ENCODE assay signal across 11 cellular contexts in genomic region chr4:173214661-173215060, GRCh38. TPM values are rescaled to one million over a fixed set of nuclear protein-coding genes. Genes with fewer than 3 reads are reported as not detected.
DNase-seq lines count a peak whose midpoint lies in the region; ATAC-seq, FAIRE-seq and TF ChIP-seq lines count a peak whose summit lies in the region.
"Had no signal": no experiment of that assay in that cellular context is flagged by ENCODE, and none has a peak within 500 bp of the region (broad histone marks: within the 10 kb centered on the region; RNA-seq: fewer than 3 reads in every experiment).

No MANE protein-coding gene starts in this region.

- peaks cover 52% of the 10 kb centered on the region for H3K4me1 ChIP-seq in keratinocyte (ENCODE audit: control insufficient read depth, extremely low read depth, insufficient read depth, low read length)
- H3K4me1 ChIP-seq: lower lobe of right lung, vagina had no signal

- ATAC-seq in GM18867 (IDR thresholded peaks at IDR 0.05; ENCODE audit: unreplicated experiment) = no peak
- ATAC-seq: heart right ventricle, lower lobe of right lung had no signal

- no peak overlapping the region for H3K4me3 ChIP-seq in keratinocyte (ENCODE audit: control insufficient read depth in 2 of 3, extremely low read depth in 1 of 3, insufficient read depth in 2 of 3, low read depth in 1 of 3, low read length in 3 of 3)
- H3K4me3 ChIP-seq: heart right ventricle, lower lobe of right lung, vagina had no signal

- FAIRE-seq in keratinocyte (lab: Jason Lieb, UNC) = peak; percentile 87

- peaks cover 21% of the 10 kb centered on the region for H3K4me1 Mint-ChIP-seq in activated T-helper 1 cell treated with anti-CD3 and anti-CD28 coated beads, Interleukin-12 subunit alpha, Interleukin-12 subunit beta, Interleukin-2, Interleukin-4 antibody, amounts not matched to agents 30 ng/mL and 10 ng/mL and 1 ng/mL, durations not matched to agents 14 hours and 24 hours and 36 hours (ENCODE audit: low read depth)

- peaks cover 2% of the 10 kb centered on the region for H3K36me3 Mint-ChIP-seq in activated T-helper 1 cell treated with anti-CD3 and anti-CD28 coated beads, Interleukin-12 subunit alpha, Interleukin-12 subunit beta, Interleukin-2, Interleukin-4 antibody, amounts not matched to agents 30 ng/mL and 10 ng/mL and 1 ng/mL, durations not matched to agents 14 hours and 24 hours and 36 hours (ENCODE audit: low read depth)

- H4K20me1 ChIP-seq in keratinocyte (ENCODE audit: control insufficient read depth, extremely low read depth, insufficient read depth, low read length) = no peaks in the 10 kb centered on the region

- H3K9me3 Mint-ChIP-seq in activated T-helper 1 cell treated with anti-CD3 and anti-CD28 coated beads, Interleukin-12 subunit alpha, Interleukin-12 subunit beta, Interleukin-2, Interleukin-4 antibody, amounts not matched to agents 30 ng/mL and 10 ng/mL and 1 ng/mL, durations not matched to agents 14 hours and 24 hours and 36 hours = peaks cover under 1% of the 10 kb centered on the region

- H2AFZ ChIP-seq in keratinocyte (ENCODE audit: control insufficient read depth, low read length) = no peak overlapping the region

- no peak overlapping the region for H3K27ac ChIP-seq in keratinocyte (ENCODE audit: control insufficient read depth, insufficient read depth, low read length)
- H3K27ac ChIP-seq: heart right ventricle, lower lobe of right lung, vagina had no signal

- no peaks in the 10 kb centered on the region for H3K36me3 ChIP-seq in keratinocyte (ENCODE audit: control insufficient read depth in 2 of 2, extremely low read depth in 1 of 2, insufficient read depth in 2 of 2, low read length in 2 of 2)
- H3K36me3 ChIP-seq: heart right ventricle, lower lobe of right lung, vagina had no signal

- DNase-seq in AG09319 (ENCODE audit: extremely low read depth, low read depth) (peak; percentile 52), M059J (ENCODE audit: low read depth) (peak; percentile 93), astrocyte of the hippocampus (ENCODE audit: low read depth, low spot score) (peak; percentile 83), keratinocyte (ENCODE audit: low read depth, low spot score) (no peak), SHP77 treated with DMSO at 0.1 percent for 48 hours (lab: John Stamatoyannopoulos, UW) (no peak)
- DNase-seq in activated T-helper 1 cell treated with anti-CD3 and anti-CD28 coated beads, Interleukin-12 subunit alpha, Interleukin-12 subunit beta, Interleukin-2, Interleukin-4 antibody, amounts not matched to agents 30 ng/mL and 10 ng/mL and 1 ng/mL, durations not matched to agents 14 hours and 24 hours and 36 hours (ENCODE audit: low spot score) = no peak
- no peak for DNase-seq in stimulated activated CD8-positive, alpha-beta memory T cell treated with anti-CD3 and anti-CD28 coated beads, Interleukin-4, amount 100 ng/mL, for 48 hours
- DNase-seq: heart right ventricle, lower lobe of right lung had no signal

- no peak overlapping the region for H3K4me3 Mint-ChIP-seq in activated T-helper 1 cell treated with anti-CD3 and anti-CD28 coated beads, Interleukin-12 subunit alpha, Interleukin-12 subunit beta, Interleukin-2, Interleukin-4 antibody, amounts not matched to agents 30 ng/mL and 10 ng/mL and 1 ng/mL, durations not matched to agents 14 hours and 24 hours and 36 hours

- dilution Hi-C loops in keratinocyte (cut with MboI; ENCODE audit: extremely low pct_ligation_motif_present, low sequenced_read_pairs) = no loop called here

- intact Hi-C loops in activated T-helper 1 cell treated with anti-CD3 and anti-CD28 coated beads, Interleukin-12 subunit alpha, Interleukin-12 subunit beta, Interleukin-2, Interleukin-4 antibody, amounts not matched to agents 30 ng/mL and 10 ng/mL and 1 ng/mL, durations not matched to agents 14 hours and 24 hours and 36 hours (cut with micrococcal nuclease) = no loop called here

- peaks cover 8% of the 10 kb centered on the region for H3K79me2 ChIP-seq in keratinocyte (ENCODE audit: control insufficient read depth, insufficient read depth, low read length)

- TF ChIP-seq CTCF in AG09319 (IDR thresholded peaks at IDR 0.05; ENCODE audit: low read depth, low read length) = no peak
- TF ChIP-seq CTCF in keratinocyte (optimal IDR thresholded peaks at IDR 0.05 in 1 of 3, IDR thresholded peaks at IDR 0.05 in 1 of 3, conservative IDR thresholded peaks at IDR 0.05 in 1 of 3; ENCODE audit: extremely low read depth in 1 of 3, insufficient read depth in 2 of 3, low read length in 3 of 3) = no peak

- H3K9ac ChIP-seq in keratinocyte (ENCODE audit: control insufficient read depth, extremely low read depth, insufficient read depth, low read length) = no peak overlapping the region

- H3K9me1 ChIP-seq in keratinocyte (ENCODE audit: control insufficient read depth, extremely low read depth, insufficient read depth, low read length) = no peaks in the 10 kb centered on the region

- no peaks in the 10 kb centered on the region for H3K9me3 ChIP-seq in keratinocyte (ENCODE audit: control insufficient read depth, low read depth, low read length)
- H3K9me3 ChIP-seq: lower lobe of right lung, vagina had no signal

- H3K27me3 Mint-ChIP-seq in activated T-helper 1 cell treated with anti-CD3 and anti-CD28 coated beads, Interleukin-12 subunit alpha, Interleukin-12 subunit beta, Interleukin-2, Interleukin-4 antibody, amounts not matched to agents 30 ng/mL and 10 ng/mL and 1 ng/mL, durations not matched to agents 14 hours and 24 hours and 36 hours (ENCODE audit: insufficient read depth) = no peaks in the 10 kb centered on the region

- no peak overlapping the region for H3K27ac Mint-ChIP-seq in activated T-helper 1 cell treated with anti-CD3 and anti-CD28 coated beads, Interleukin-12 subunit alpha, Interleukin-12 subunit beta, Interleukin-2, Interleukin-4 antibody, amounts not matched to agents 30 ng/mL and 10 ng/mL and 1 ng/mL, durations not matched to agents 14 hours and 24 hours and 36 hours

- peak overlapping the region; percentile 57 for H3K4me2 ChIP-seq in keratinocyte (ENCODE audit: control insufficient read depth, extremely low read depth, insufficient read depth, low read depth, low read length)

- no peaks in the 10 kb centered on the region for H3K27me3 ChIP-seq in keratinocyte (ENCODE audit: control insufficient read depth, extremely low read depth, insufficient read depth, low read length)
- H3K27me3 ChIP-seq: heart right ventricle, vagina had no signal

RNA-seq across cellular contexts. Expression of gene GALNT7, which starts 46.0 kb away (rescaled TPM):
- total RNA-seq in M059J (2014; rRNA removed; shearing (Covaris generic)) = 23.8 and 37.6 TPM in 2 replicates
- 19.6 to 28.8 TPM (median 22.6 TPM) in 3 replicates for polyA plus RNA-seq in keratinocyte
- 12.2 TPM for polyA plus RNA-seq in keratinocyte (2011; ENCODE audit: low read depth)
- polyA plus RNA-seq in keratinocyte (2011; cell fraction: cytosol; rRNA removed) = 6.5 and 13.4 TPM in 2 replicates
- polyA plus RNA-seq in keratinocyte (2011; cell fraction: nucleus; rRNA removed) = 39.3 and 54.5 TPM in 2 replicates
- 9.7 and 21.8 TPM in 2 replicates for polyA plus RNA-seq in keratinocyte (2012; ENCODE audit: low replicate concordance)
- 13.6 to 31.6 TPM (median 24.1 TPM) in 3 replicates for polyA minus RNA-seq in keratinocyte
- polyA minus RNA-seq in keratinocyte (2011; cell fraction: cytosol; rRNA and poly(A)+ RNA removed) = 18.4 TPM
- polyA minus RNA-seq in keratinocyte (2011; cell fraction: nucleus; rRNA and poly(A)+ RNA removed) = 49.8 and 87.4 TPM in 2 replicates
- total RNA-seq in activated T-helper 1 cell treated with anti-CD3 and anti-CD28 coated beads, Interleukin-12 subunit alpha, Interleukin-12 subunit beta, Interleukin-2, Interleukin-4 antibody, amounts not matched to agents 30 ng/mL and 10 ng/mL and 1 ng/mL, durations not matched to agents 14 hours and 24 hours and 36 hours = 24.6 and 30.5 TPM in 2 replicates

Comparison
In these comparisons a context has a peak if more than half of its experiments do, and no peak if none do; other contexts are left out.
1. DNase-seq: peak in AG09319 (single experiment), M059J (single experiment) and astrocyte of the hippocampus (single experiment); none in keratinocyte (single experiment), activated T-helper 1 cell treated with anti-CD3 and anti-CD28 coated beads, Interleukin-12 subunit alpha, Interleukin-12 subunit beta, Interleukin-2, Interleukin-4 antibody, amounts not matched to agents 30 ng/mL and 10 ng/mL and 1 ng/mL, durations not matched to agents 14 hours and 24 hours and 36 hours (single experiment), stimulated activated CD8-positive, alpha-beta memory T cell treated with anti-CD3 and anti-CD28 coated beads, Interleukin-4, amount 100 ng/mL, for 48 hours (single experiment) and SHP77 treated with DMSO at 0.1 percent for 48 hours (single experiment).